Comparison of ENCODE assay signal across 27 cellular contexts in genomic region chr13:92735909-92736308, GRCh38.
A peak's percentile ranks its signal among the peaks of the same experiment; 100 is the strongest.
DNase-seq lines count a peak whose midpoint lies in the region; TF ChIP-seq lines count a peak whose summit lies in the region.
"Had no signal": no experiment of that assay in that cellular context is flagged by ENCODE, and none has a peak within 500 bp of the region (broad histone marks: within the 10 kb centered on the region; RNA-seq: fewer than 3 reads in every experiment).

No MANE protein-coding gene starts in this region.

- no peaks in the 10 kb centered on the region for H3K9me3 ChIP-seq in HEK293 (ENCODE audit: control insufficient read depth, insufficient read depth, low read depth, low read length)
- H3K9me3 ChIP-seq: A549; BE2C; BLaER1; BLaER1 treated with 17β-estradiol and CSF1 and Interleukin-3, amounts not matched to agents 10 nM and 100 nM; Caco-2 had no signal

- CTCF ChIA-PET in HEK293 (lab: Yijun Ruan, JAX) = no interaction called here

- H3K4me1 ChIP-seq in HEK293 (ENCODE audit: control insufficient read depth, insufficient read depth, low read length) = no peaks in the 10 kb centered on the region
- H3K4me1 ChIP-seq: A549; BE2C; BLaER1; BLaER1 treated with 17β-estradiol and CSF1 and Interleukin-3, amounts not matched to agents 10 nM and 100 nM; Caco-2 had no signal

- no peak for DNase-seq in stimulated activated CD8-positive, alpha-beta memory T cell treated with anti-CD3 and anti-CD28 coated beads, Interleukin-4, amount 100 ng/mL, for 48 hours
- DNase-seq: 8988T; ACHN; AML-193; BE2C; C1 segment of cervical spinal cord; Caco-2; Calu3; CD4-positive, alpha-beta memory T cell; CD4-positive, alpha-beta T cell; CD4-positive, CD25-positive, alpha-beta regulatory T cell; CD8-positive, alpha-beta memory T cell; CD8-positive, alpha-beta T cell; COR-L47; DMS 273 treated with DMSO at 0.1 percent for 48 hours; DMS153; DMS53; DMS79; DMS79 treated with DMSO at 0.1 percent for 48 hours; DND-41; EL had no signal

- no peak overlapping the region for H3K4me3 ChIP-seq in HEK293 (ENCODE audit: low read depth, low read length)
- H3K4me3 ChIP-seq: A549; BLaER1; BLaER1 treated with 17β-estradiol and CSF1 and Interleukin-3, amounts not matched to agents 10 nM and 100 nM had no signal

- H3K36me3 ChIP-seq in HEK293 (ENCODE audit: control insufficient read depth in 2 of 2, insufficient read depth in 1 of 2, low read length in 2 of 2) = no peaks in the 10 kb centered on the region
- H3K36me3 ChIP-seq: BE2C; BLaER1; BLaER1 treated with 17β-estradiol and CSF1 and Interleukin-3, amounts not matched to agents 10 nM and 100 nM had no signal

- no peak overlapping the region for H3K27ac ChIP-seq in HEK293 (ENCODE audit: extremely low read depth, low read depth, low read length)
- H3K27ac ChIP-seq: 22Rv1; A549; BLaER1; BLaER1 treated with 17β-estradiol and CSF1 and Interleukin-3, amounts not matched to agents 10 nM and 100 nM; C4-2B had no signal

- POLR2A ChIA-PET in HEK293 (lab: Yijun Ruan, JAX) = no interaction called here

- TF ChIP-seq CTCF in HEK293 (tag by site-specific recombination; IDR thresholded peaks at IDR 0.05) = no peak

TF ChIP-seq in HEK293, 187 proteins besides CTCF, POLR2A, EP300 and RAD21:
- peak; percentile 91 for TF ChIP-seq SETDB1 (IDR thresholded peaks at IDR 0.05; ENCODE audit: insufficient read length, low read length)
- no peak for TF ChIP-seq HOXC10 (CRISPR knock-in tag; IDR thresholded peaks at IDR 0.05)
- TF ChIP-seq ZNF596 (tag by site-specific recombination; IDR thresholded peaks at IDR 0.05) = no peak
- no peak for TF ChIP-seq ZNF366 (tag by site-specific recombination; conservative IDR thresholded peaks at IDR 0.05)
- TF ChIP-seq ZNF391 (tag by site-specific recombination; IDR thresholded peaks at IDR 0.05; ENCODE audit: borderline replicate concordance, low read depth) = no peak
- no peak for TF ChIP-seq ZBTB8A (tag by site-specific recombination; IDR thresholded peaks at IDR 0.05)
- no peak for TF ChIP-seq ZNF621 (tag by site-specific recombination; IDR thresholded peaks at IDR 0.05)
